1 cellular context compared by ENCODE assay signal in the genomic region with DNA sequence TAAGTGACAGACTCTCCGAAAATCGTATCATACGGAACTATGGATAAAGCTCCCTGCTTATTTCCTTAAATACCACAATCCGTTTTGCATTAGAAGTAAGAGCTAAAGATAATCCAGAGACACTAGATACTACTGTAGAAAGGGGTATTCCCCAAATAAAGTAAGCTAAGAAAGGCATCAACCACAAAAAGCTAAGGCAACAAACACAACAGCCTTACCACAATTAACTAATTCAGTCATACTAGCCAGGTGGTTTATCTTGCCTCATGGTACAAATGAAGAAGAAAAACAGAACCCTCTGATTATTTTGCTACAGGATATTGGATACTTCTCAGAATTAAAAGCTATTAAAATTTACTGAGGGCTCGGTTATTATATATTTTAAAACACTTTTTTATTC.
TF ChIP-seq lines count a peak whose summit lies in the region.

No MANE protein-coding gene starts in this region.

TF ChIP-seq in GM12878, 131 proteins besides CTCF, POLR2A, EP300 and RAD21 (continued from another document and continues in another):
- TF ChIP-seq, protein P1, sequence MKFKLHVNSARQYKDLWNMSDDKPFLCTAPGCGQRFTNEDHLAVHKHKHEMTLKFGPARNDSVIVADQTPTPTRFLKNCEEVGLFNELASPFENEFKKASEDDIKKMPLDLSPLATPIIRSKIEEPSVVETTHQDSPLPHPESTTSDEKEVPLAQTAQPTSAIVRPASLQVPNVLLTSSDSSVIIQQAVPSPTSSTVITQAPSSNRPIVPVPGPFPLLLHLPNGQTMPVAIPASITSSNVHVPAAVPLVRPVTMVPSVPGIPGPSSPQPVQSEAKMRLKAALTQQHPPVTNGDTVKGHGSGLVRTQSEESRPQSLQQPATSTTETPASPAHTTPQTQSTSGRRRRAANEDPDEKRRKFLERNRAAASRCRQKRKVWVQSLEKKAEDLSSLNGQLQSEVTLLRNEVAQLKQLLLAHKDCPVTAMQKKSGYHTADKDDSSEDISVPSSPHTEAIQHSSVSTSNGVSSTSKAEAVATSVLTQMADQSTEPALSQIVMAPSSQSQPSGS (IDR thresholded peaks at IDR 0.05; ENCODE audit: low read length) = peak; percentile 97
- TF ChIP-seq BRCA1 (IDR thresholded peaks at IDR 0.05; ENCODE audit: low read depth, low read length) = no peak
- TF ChIP-seq RCOR1 (conservative IDR thresholded peaks at IDR 0.05; ENCODE audit: low read depth, low read length) = no peak; the same call in 1 of the 2 replicates
- no peak for TF ChIP-seq SUPT20H (IDR thresholded peaks at IDR 0.05; ENCODE audit: borderline replicate concordance, control insufficient read depth, low read depth, low read length)
- TF ChIP-seq, protein P2, sequence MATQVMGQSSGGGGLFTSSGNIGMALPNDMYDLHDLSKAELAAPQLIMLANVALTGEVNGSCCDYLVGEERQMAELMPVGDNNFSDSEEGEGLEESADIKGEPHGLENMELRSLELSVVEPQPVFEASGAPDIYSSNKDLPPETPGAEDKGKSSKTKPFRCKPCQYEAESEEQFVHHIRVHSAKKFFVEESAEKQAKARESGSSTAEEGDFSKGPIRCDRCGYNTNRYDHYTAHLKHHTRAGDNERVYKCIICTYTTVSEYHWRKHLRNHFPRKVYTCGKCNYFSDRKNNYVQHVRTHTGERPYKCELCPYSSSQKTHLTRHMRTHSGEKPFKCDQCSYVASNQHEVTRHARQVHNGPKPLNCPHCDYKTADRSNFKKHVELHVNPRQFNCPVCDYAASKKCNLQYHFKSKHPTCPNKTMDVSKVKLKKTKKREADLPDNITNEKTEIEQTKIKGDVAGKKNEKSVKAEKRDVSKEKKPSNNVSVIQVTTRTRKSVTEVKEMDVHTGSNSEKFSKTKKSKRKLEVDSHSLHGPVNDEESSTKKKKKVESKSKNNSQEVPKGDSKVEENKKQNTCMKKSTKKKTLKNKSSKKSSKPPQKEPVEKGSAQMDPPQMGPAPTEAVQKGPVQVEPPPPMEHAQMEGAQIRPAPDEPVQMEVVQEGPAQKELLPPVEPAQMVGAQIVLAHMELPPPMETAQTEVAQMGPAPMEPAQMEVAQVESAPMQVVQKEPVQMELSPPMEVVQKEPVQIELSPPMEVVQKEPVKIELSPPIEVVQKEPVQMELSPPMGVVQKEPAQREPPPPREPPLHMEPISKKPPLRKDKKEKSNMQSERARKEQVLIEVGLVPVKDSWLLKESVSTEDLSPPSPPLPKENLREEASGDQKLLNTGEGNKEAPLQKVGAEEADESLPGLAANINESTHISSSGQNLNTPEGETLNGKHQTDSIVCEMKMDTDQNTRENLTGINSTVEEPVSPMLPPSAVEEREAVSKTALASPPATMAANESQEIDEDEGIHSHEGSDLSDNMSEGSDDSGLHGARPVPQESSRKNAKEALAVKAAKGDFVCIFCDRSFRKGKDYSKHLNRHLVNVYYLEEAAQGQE (IDR thresholded peaks at IDR 0.05; ENCODE audit: low read depth, low read length) = no peak
- peak; percentile 84; the same call in 2 of the 3 replicates for TF ChIP-seq POU2F2 (IDR thresholded peaks at IDR 0.05; ENCODE audit: borderline replicate concordance, low read depth, low read length)
- no peak for TF ChIP-seq SRF (IDR thresholded peaks at IDR 0.05; ENCODE audit: low read depth in 2 of 2, low read length in 2 of 2)
- TF ChIP-seq, protein P3, sequence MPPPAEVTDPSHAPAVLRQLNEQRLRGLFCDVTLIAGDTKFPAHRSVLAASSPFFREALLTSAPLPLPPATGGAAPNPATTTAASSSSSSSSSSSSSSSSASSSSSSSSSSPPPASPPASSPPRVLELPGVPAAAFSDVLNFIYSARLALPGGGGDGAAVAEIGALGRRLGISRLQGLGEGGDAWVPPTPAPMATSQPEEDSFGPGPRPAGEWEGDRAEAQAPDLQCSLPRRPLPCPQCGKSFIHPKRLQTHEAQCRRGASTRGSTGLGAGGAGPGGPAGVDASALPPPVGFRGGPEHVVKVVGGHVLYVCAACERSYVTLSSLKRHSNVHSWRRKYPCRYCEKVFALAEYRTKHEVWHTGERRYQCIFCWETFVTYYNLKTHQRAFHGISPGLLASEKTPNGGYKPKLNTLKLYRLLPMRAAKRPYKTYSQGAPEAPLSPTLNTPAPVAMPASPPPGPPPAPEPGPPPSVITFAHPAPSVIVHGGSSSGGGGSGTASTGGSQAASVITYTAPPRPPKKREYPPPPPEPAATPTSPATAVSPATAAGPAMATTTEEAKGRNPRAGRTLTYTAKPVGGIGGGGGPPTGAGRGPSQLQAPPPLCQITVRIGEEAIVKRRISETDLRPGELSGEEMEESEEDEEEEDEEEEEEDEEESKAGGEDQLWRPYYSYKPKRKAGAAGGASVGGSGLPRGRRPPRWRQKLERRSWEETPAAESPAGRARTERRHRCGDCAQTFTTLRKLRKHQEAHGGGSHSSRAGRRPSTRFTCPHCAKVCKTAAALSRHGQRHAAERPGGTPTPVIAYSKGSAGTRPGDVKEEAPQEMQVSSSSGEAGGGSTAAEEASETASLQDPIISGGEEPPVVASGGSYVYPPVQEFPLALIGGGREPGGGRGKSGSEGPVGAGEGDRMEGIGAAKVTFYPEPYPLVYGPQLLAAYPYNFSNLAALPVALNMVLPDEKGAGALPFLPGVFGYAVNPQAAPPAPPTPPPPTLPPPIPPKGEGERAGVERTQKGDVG (CRISPR knock-in tag; IDR thresholded peaks at IDR 0.05) = no peak
- TF ChIP-seq ZNF217 (IDR thresholded peaks at IDR 0.05) = peak; percentile 84
- TF ChIP-seq, protein P4, sequence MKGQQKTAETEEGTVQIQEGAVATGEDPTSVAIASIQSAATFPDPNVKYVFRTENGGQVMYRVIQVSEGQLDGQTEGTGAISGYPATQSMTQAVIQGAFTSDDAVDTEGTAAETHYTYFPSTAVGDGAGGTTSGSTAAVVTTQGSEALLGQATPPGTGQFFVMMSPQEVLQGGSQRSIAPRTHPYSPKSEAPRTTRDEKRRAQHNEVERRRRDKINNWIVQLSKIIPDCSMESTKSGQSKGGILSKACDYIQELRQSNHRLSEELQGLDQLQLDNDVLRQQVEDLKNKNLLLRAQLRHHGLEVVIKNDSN (IDR thresholded peaks at IDR 0.05; ENCODE audit: borderline replicate concordance, extremely low read length, insufficient read depth, low read depth, low read length) = no peak
- no peak for TF ChIP-seq PML (IDR thresholded peaks at IDR 0.05; ENCODE audit: low read length)
- no peak for TF ChIP-seq NRF1 (conservative IDR thresholded peaks at IDR 0.05; ENCODE audit: low read depth, low read length)
- TF ChIP-seq BACH1 (IDR thresholded peaks at IDR 0.05; ENCODE audit: borderline replicate concordance) = peak; percentile 83; the same call in 1 of the 2 replicates
- 0 out of 2 replicates have a peak, but pooled peaks have one; percentile 37 for TF ChIP-seq PAX8 (IDR thresholded peaks at IDR 0.05)
- no peak for TF ChIP-seq MYC (IDR thresholded peaks at IDR 0.05; ENCODE audit: insufficient read depth, insufficient read length, insufficient replicate concordance, low read length, severe bottlenecking)
- TF ChIP-seq EED (IDR thresholded peaks at IDR 0.05; ENCODE audit: low read depth) = peak; percentile 54
- no peak for TF ChIP-seq SPI1 (IDR thresholded peaks at IDR 0.05; ENCODE audit: borderline replicate concordance, insufficient read depth, low read depth, low read length)
- TF ChIP-seq SREBF1 (IDR thresholded peaks at IDR 0.05; ENCODE audit: low read length) = no peak
- TF ChIP-seq, protein P5, sequence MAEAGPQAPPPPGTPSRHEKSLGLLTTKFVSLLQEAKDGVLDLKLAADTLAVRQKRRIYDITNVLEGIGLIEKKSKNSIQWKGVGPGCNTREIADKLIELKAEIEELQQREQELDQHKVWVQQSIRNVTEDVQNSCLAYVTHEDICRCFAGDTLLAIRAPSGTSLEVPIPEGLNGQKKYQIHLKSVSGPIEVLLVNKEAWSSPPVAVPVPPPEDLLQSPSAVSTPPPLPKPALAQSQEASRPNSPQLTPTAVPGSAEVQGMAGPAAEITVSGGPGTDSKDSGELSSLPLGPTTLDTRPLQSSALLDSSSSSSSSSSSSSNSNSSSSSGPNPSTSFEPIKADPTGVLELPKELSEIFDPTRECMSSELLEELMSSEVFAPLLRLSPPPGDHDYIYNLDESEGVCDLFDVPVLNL (IDR thresholded peaks at IDR 0.05; ENCODE audit: low read depth, low read length) = no peak
- no peak for TF ChIP-seq STAT1 (conservative IDR thresholded peaks at IDR 0.05)
- TF ChIP-seq NR2C2 (IDR thresholded peaks at IDR 0.05; ENCODE audit: borderline replicate concordance, control insufficient read depth, insufficient read length, low read depth) = no peak
- 0 out of 2 replicates have a peak, but pooled peaks have one; percentile 52 for TF ChIP-seq CBX5 (IDR thresholded peaks at IDR 0.05; ENCODE audit: low read depth)
- TF ChIP-seq, protein P6, sequence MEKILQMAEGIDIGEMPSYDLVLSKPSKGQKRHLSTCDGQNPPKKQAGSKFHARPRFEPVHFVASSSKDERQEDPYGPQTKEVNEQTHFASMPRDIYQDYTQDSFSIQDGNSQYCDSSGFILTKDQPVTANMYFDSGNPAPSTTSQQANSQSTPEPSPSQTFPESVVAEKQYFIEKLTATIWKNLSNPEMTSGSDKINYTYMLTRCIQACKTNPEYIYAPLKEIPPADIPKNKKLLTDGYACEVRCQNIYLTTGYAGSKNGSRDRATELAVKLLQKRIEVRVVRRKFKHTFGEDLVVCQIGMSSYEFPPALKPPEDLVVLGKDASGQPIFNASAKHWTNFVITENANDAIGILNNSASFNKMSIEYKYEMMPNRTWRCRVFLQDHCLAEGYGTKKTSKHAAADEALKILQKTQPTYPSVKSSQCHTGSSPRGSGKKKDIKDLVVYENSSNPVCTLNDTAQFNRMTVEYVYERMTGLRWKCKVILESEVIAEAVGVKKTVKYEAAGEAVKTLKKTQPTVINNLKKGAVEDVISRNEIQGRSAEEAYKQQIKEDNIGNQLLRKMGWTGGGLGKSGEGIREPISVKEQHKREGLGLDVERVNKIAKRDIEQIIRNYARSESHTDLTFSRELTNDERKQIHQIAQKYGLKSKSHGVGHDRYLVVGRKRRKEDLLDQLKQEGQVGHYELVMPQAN (conservative IDR thresholded peaks at IDR 0.05) = 0 out of 2 replicates have a peak, but pooled peaks have one; percentile 35
- TF ChIP-seq, protein P7, sequence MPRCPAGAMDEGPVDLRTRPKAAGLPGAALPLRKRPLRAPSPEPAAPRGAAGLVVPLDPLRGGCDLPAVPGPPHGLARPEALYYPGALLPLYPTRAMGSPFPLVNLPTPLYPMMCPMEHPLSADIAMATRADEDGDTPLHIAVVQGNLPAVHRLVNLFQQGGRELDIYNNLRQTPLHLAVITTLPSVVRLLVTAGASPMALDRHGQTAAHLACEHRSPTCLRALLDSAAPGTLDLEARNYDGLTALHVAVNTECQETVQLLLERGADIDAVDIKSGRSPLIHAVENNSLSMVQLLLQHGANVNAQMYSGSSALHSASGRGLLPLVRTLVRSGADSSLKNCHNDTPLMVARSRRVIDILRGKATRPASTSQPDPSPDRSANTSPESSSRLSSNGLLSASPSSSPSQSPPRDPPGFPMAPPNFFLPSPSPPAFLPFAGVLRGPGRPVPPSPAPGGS (IDR thresholded peaks at IDR 0.05; ENCODE audit: borderline replicate concordance, insufficient read depth, low read depth, low read length, poor library complexity, severe bottlenecking) = peak; percentile 79
- no peak for TF ChIP-seq SMAD5 (IDR thresholded peaks at IDR 0.05; ENCODE audit: low read depth)
- TF ChIP-seq RELA (IDR thresholded peaks at IDR 0.05; ENCODE audit: borderline replicate concordance, partially characterized antibody) = no peak
- TF ChIP-seq YBX1 (IDR thresholded peaks at IDR 0.05) = no peak
- peak; percentile 63 for TF ChIP-seq IKZF1 (conservative IDR thresholded peaks at IDR 0.05)
- TF ChIP-seq, protein P8, sequence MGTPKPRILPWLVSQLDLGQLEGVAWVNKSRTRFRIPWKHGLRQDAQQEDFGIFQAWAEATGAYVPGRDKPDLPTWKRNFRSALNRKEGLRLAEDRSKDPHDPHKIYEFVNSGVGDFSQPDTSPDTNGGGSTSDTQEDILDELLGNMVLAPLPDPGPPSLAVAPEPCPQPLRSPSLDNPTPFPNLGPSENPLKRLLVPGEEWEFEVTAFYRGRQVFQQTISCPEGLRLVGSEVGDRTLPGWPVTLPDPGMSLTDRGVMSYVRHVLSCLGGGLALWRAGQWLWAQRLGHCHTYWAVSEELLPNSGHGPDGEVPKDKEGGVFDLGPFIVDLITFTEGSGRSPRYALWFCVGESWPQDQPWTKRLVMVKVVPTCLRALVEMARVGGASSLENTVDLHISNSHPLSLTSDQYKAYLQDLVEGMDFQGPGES (IDR thresholded peaks at IDR 0.05) = no peak
- no peak for TF ChIP-seq CHD4 (IDR thresholded peaks at IDR 0.05)
- TF ChIP-seq, protein P9, sequence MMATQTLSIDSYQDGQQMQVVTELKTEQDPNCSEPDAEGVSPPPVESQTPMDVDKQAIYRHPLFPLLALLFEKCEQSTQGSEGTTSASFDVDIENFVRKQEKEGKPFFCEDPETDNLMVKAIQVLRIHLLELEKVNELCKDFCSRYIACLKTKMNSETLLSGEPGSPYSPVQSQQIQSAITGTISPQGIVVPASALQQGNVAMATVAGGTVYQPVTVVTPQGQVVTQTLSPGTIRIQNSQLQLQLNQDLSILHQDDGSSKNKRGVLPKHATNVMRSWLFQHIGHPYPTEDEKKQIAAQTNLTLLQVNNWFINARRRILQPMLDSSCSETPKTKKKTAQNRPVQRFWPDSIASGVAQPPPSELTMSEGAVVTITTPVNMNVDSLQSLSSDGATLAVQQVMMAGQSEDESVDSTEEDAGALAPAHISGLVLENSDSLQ (IDR thresholded peaks at IDR 0.05) = no peak
- no peak for TF ChIP-seq FOS (IDR thresholded peaks at IDR 0.05; ENCODE audit: borderline replicate concordance, extremely low read depth, insufficient read length)
- peak; percentile 61; the same call in 1 of the 2 replicates for TF ChIP-seq CREB1 (IDR thresholded peaks at IDR 0.05; ENCODE audit: low read depth)
- 0 out of 2 replicates have a peak, but pooled peaks have one; percentile 68 for TF ChIP-seq SMARCA5 (IDR thresholded peaks at IDR 0.05)
- TF ChIP-seq MYB (IDR thresholded peaks at IDR 0.05; ENCODE audit: borderline replicate concordance, low read depth, low read length) = no peak
- no peak for TF ChIP-seq POLR2AphosphoS5 (IDR thresholded peaks at IDR 0.05; ENCODE audit: low read length)
- TF ChIP-seq NR2C1 (IDR thresholded peaks at IDR 0.05) = no peak
- no peak for TF ChIP-seq ASH2L (IDR thresholded peaks at IDR 0.05; ENCODE audit: borderline replicate concordance, low read depth)
- TF ChIP-seq ZNF207 (IDR thresholded peaks at IDR 0.05; ENCODE audit: borderline replicate concordance) = no peak
- peak; percentile 56 to 64; a peak in 3 of 4 replicates for TF ChIP-seq BHLHE40 (IDR thresholded peaks at IDR 0.05; ENCODE audit: borderline replicate concordance in 1 of 2, low read depth in 2 of 2, low read length in 1 of 2)
- peak; percentile 92 for TF ChIP-seq ZNF24 (IDR thresholded peaks at IDR 0.05)
- 0 out of 2 replicates have a peak, but pooled peaks have one; percentile 16 for TF ChIP-seq GATAD2B (conservative IDR thresholded peaks at IDR 0.05; ENCODE audit: low read depth)
- TF ChIP-seq MTA3 (IDR thresholded peaks at IDR 0.05; ENCODE audit: borderline replicate concordance, low read length) = peak; percentile 91
- TF ChIP-seq KAT2A (conservative IDR thresholded peaks at IDR 0.05; ENCODE audit: control insufficient read depth, low read depth, low read length) = no peak
- TF ChIP-seq FOXM1 (IDR thresholded peaks at IDR 0.05; ENCODE audit: low read depth, low read length) = peak; percentile 96
- peak; percentile 90 for TF ChIP-seq JUNB (IDR thresholded peaks at IDR 0.05)
- TF ChIP-seq WRNIP1 (IDR thresholded peaks at IDR 0.05; ENCODE audit: borderline replicate concordance, low read depth, low read length) = no peak
- peak; percentile 73; the same call in 1 of the 2 replicates for TF ChIP-seq CHD2 (IDR thresholded peaks at IDR 0.05; ENCODE audit: borderline replicate concordance, low read depth, low read length)
- peak; percentile 100 for TF ChIP-seq RUNX3 (IDR thresholded peaks at IDR 0.05; ENCODE audit: low read length)
- 0 out of 2 replicates have a peak, but pooled peaks have one; percentile 46 for TF ChIP-seq RAD51 (IDR thresholded peaks at IDR 0.05)
- TF ChIP-seq SUZ12 (IDR thresholded peaks at IDR 0.05; ENCODE audit: unreplicated experiment) = no peak
